15 cellular contexts compared by ENCODE assay signal in genomic region chr1:10161121-10161520, GRCh38. TPM values are rescaled to one million over a fixed set of nuclear protein-coding genes. Genes with fewer than 3 reads are reported as not detected.
A peak's percentile ranks its signal among the peaks of the same experiment; 100 is the strongest.
DNase-seq lines count a peak whose midpoint lies in the region; ATAC-seq and TF ChIP-seq lines count a peak whose summit lies in the region.
"Had no signal": no experiment of that assay in that cellular context is flagged by ENCODE, and none has a peak within 500 bp of the region (broad histone marks: within the 10 kb centered on the region; RNA-seq: fewer than 3 reads in every experiment).

No MANE protein-coding gene starts in this region.

- H3K9me3 ChIP-seq in cardiac muscle cell (ENCODE audit: low read depth) (no peaks in the 10 kb centered on the region), left ventricle myocardium inferior (replicated peaks) (no peaks in the 10 kb centered on the region), aorta (ENCODE audit: control insufficient read depth, low read length) (no peaks in the 10 kb centered on the region), left lung (no peaks in the 10 kb centered on the region)
- H3K9me3 ChIP-seq: SJCRH30 had no signal

- DNase-seq in cardiac muscle cell (ENCODE audit: low read depth in 1 of 2, low spot score in 1 of 2) (no peak), cardiac septum (ENCODE audit: low spot score) (no peak), left ventricle myocardium inferior (no peak), pons (ENCODE audit: low spot score) (peak; percentile 81), aorta (no peak), NCI-H2081 (lab: John Stamatoyannopoulos, UW) (no peak), left lung (no peak)
- no peak for DNase-seq in activated naive CD4-positive, alpha-beta T cell treated with anti-CD3 and anti-CD28 coated beads, Interleukin-2, amount 50 U/mL, for 16 hours
- DNase-seq: activated gamma-delta T cell treated with Interleukin-2 at 50 U/mL for 16 hours; Calu3; islet precursor cell; naive thymus-derived CD4-positive, alpha-beta T cell; NCI-H2171; SJCRH30; trophoblast cell had no signal

- no peak overlapping the region for H3K4me3 ChIP-seq in cardiac muscle cell
- no peak overlapping the region for H3K4me3 ChIP-seq in left ventricle myocardium inferior
- H3K4me3 ChIP-seq in aorta (ENCODE audit: low read length in 2 of 2): no peak overlapping the region
- no peak overlapping the region for H3K4me3 ChIP-seq in left lung
- H3K4me3 ChIP-seq: SJCRH30 had no signal

- TF ChIP-seq CTCF in cardiac muscle cell (IDR thresholded peaks at IDR 0.05; ENCODE audit: low read depth, low read length): no peak
- TF ChIP-seq CTCF in left ventricle myocardium inferior (IDR thresholded peaks at IDR 0.05; ENCODE audit: borderline replicate concordance): no peak
- TF ChIP-seq CTCF in left lung (IDR thresholded peaks at IDR 0.05): no peak

- H3K4me1 ChIP-seq in cardiac muscle cell (ENCODE audit: low read depth) (peaks cover 16% of the 10 kb centered on the region), left ventricle myocardium inferior (peaks cover 35% of the 10 kb centered on the region), aorta (ENCODE audit: control insufficient read depth in 1 of 2, insufficient read depth in 2 of 2, low read length in 2 of 2) (no peaks in the 10 kb centered on the region), left lung (no peaks in the 10 kb centered on the region)
- H3K4me1 ChIP-seq: SJCRH30 had no signal

- intact Hi-C loops in cardiac septum (cut with DNase I) (no loop called here), left ventricle myocardium inferior (cut with micrococcal nuclease) (no loop called here), aorta (cut with DNase I) (no loop called here), left lung (cut with DNase I) (no loop called here)

- H3K36me3 ChIP-seq in cardiac muscle cell (peaks cover 15% of the 10 kb centered on the region), left ventricle myocardium inferior (peaks cover 78% of the 10 kb centered on the region), aorta (ENCODE audit: control insufficient read depth in 1 of 2, insufficient read depth in 2 of 2, low read length in 1 of 2) (peaks cover 0 to 3% of the 10 kb centered on the region in 2 donors), left lung (peaks cover 0 to 98% of the 10 kb centered on the region in 2 donors)

- WGBS in aorta, 2 donors: 7% methylated on average over 11 of the region's 11 CpGs

- ATAC-seq in aorta (ENCODE audit: low FRiP score) (peak; percentile 44), left lung (no peak)
- ATAC-seq: naive thymus-derived CD4-positive, alpha-beta T cell had no signal

- H3K27me3 ChIP-seq in cardiac muscle cell (no peaks in the 10 kb centered on the region), left ventricle myocardium inferior (ENCODE audit: low read depth) (no peaks in the 10 kb centered on the region), aorta (ENCODE audit: control insufficient read depth in 1 of 2, insufficient read depth in 2 of 2, low read length in 1 of 2) (no peaks in the 10 kb centered on the region), left lung (no peaks in the 10 kb centered on the region)
- H3K27me3 ChIP-seq: SJCRH30 had no signal

- H3K27ac ChIP-seq in cardiac muscle cell (peak overlapping the region; percentile 10), left ventricle myocardium inferior (replicated peaks) (peak overlapping the region; percentile 83), aorta (ENCODE audit: low read depth in 1 of 2, low read length in 2 of 2) (peak overlapping the region; percentile 83 to 85), left lung (no peak overlapping the region)
- H3K27ac ChIP-seq: SJCRH30 had no signal

RNA-seq across cellular contexts. Expression of gene KIF1B, which starts 49.2 kb away (rescaled TPM):
- 29.3 and 56.2 TPM in 2 replicates for total RNA-seq in cardiac muscle cell
- 22.2 and 40.9 TPM in 2 replicates for polyA plus RNA-seq in cardiac muscle cell
- total RNA-seq in cardiac septum: 93.6 TPM
- 78.4 TPM for total RNA-seq in left ventricle myocardium inferior
- 10 to 100 TPM; 60.0 to 67.6 TPM for total RNA-seq in aorta
- 10 to 100 TPM in 1 of 2 donors, 1 to 10 TPM in 1; 7.4 to 10.2 TPM for polyA plus RNA-seq in aorta
- 10 to 100 TPM; 45.0 to 46.7 TPM for total RNA-seq in left lung

Comparison
In these comparisons a context has a peak if more than half of its experiments do, and no peak if none do; other contexts are left out.
1. H3K27ac ChIP-seq: peak in cardiac muscle cell (single experiment), left ventricle myocardium inferior (single experiment) and aorta (2 of 2); none in left lung (0 of 2).